ENCODE assay signal across 1 cellular context in genomic region chr7:2729043-2729892, GRCh38.
TF ChIP-seq lines count a peak whose summit lies in the region.

No MANE protein-coding gene starts in this region.

TF ChIP-seq in GM23338, 12 proteins besides CTCF, POLR2A, EP300 and RAD21 (continued from another document):
- TF ChIP-seq ZNF462 (CRISPR knock-in tag; IDR thresholded peaks at IDR 0.05) (no peak), EZH2phosphoT487 (IDR thresholded peaks at IDR 0.05; ENCODE audit: unreplicated experiment) (no peak), STAT1 (IDR thresholded peaks at IDR 0.05; ENCODE audit: unreplicated experiment) (no peak)
